8 cellular contexts compared by ENCODE assay signal in the genomic region with DNA sequence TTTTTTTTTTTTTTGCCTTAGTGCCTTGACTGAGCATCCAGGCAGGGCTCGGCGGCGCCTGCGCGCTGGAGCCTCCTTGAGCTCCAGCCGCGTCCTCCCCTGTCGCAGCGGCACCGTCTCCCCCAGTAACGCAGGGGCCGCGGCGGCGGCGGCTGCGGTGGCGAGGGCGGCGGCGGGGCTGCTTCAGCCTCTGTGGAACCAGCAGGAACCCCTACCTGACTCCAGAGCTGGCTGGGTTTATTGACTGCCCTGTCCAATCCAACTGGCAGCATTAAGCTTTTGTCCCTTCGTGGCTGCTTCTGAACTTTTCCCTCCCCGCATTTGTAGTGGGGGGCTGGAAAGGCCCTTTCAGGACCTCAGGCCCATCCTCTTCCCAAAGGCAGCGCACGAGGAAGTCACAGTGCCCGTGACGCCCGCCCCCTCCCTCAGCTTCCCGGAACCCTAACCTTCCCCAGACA. TPM values are rescaled to one million over a fixed set of nuclear protein-coding genes. Genes with fewer than 3 reads are reported as not detected.
A peak's percentile ranks its signal among the peaks of the same experiment; 100 is the strongest.
DNase-seq lines count a peak whose midpoint lies in the region; ATAC-seq, FAIRE-seq and TF ChIP-seq lines count a peak whose summit lies in the region.

Gene GPR85, minus strand, starts transcription at position 397 of the 458 bp plus-strand sequence. CDS start 2,106 bp downstream, outside the sequence.

- no peaks in the 10 kb centered on the region for H3K27me3 ChIP-seq in osteoblast (ENCODE audit: insufficient read depth, low read length)

- TF ChIP-seq CTCF in osteoblast (IDR thresholded peaks at IDR 0.05; ENCODE audit: extremely low read depth, low read depth, low read length), result no peak

- H3K79me2 ChIP-seq in osteoblast (ENCODE audit: insufficient read depth, low read length), result no peaks in the 10 kb centered on the region

- peak; percentile 68 for ATAC-seq in HG03139 (IDR thresholded peaks at IDR 0.05; ENCODE audit: unreplicated experiment)

- no peaks in the 10 kb centered on the region for H3K36me3 ChIP-seq in osteoblast (ENCODE audit: insufficient read depth, low read length)

- H3K4me1 ChIP-seq in osteoblast (ENCODE audit: insufficient read depth, low read length), result peaks cover 13% of the 10 kb centered on the region

- FAIRE-seq in GM18507 (lab: Jason Lieb, UNC), result no peak

- peak within 1 kb of the TSS; percentile 93 for H3K4me2 ChIP-seq in osteoblast (ENCODE audit: insufficient read depth, low read length)

- H4K20me1 ChIP-seq in osteoblast (ENCODE audit: insufficient read depth, low read length), result no peaks in the 10 kb centered on the region

- H3K27ac ChIP-seq in osteoblast (ENCODE audit: low read depth, low read length), result peak within 1 kb of the TSS; percentile 97

- H2AFZ ChIP-seq in osteoblast (ENCODE audit: low read length), result peak within 1 kb of the TSS; percentile 96

- H3K9me3 ChIP-seq in osteoblast (ENCODE audit: low read depth, low read length), result no peaks in the 10 kb centered on the region

- peak within 1 kb of the TSS; percentile 76 for H3K4me3 ChIP-seq in osteoblast (ENCODE audit: insufficient read depth, low read length)

- DNase-seq in A172 (ENCODE audit: low spot score) (peak; percentile 6), GM18507 (ENCODE audit: extremely low spot score, insufficient read length, low read depth) (peak; percentile 37), NCI-H82 (lab: John Stamatoyannopoulos, UW) (peak; percentile 88), germinal center (ENCODE audit: low spot score) (peak; percentile 22), osteoblast (ENCODE audit: insufficient read length, low spot score, missing footprints) (peak; percentile 93), 8988T (no peak)
- DNase-seq in activated naive CD4-positive, alpha-beta T cell treated with anti-CD3 and anti-CD28 coated beads, Interleukin-2, amount 50 U/mL, for 16 hours, result peak; percentile 31

RNA-seq across cellular contexts. Expression of gene GPR85, which starts in this region (rescaled TPM):
- total RNA-seq in A172 (2014; rRNA removed; shearing (Covaris generic)), result 2.4 and 7.0 TPM in 2 replicates
- 7.2 and 10.3 TPM in 2 replicates for total RNA-seq in osteoblast
